Comparison of ENCODE assay signal across 8 cellular contexts in the genomic region with DNA sequence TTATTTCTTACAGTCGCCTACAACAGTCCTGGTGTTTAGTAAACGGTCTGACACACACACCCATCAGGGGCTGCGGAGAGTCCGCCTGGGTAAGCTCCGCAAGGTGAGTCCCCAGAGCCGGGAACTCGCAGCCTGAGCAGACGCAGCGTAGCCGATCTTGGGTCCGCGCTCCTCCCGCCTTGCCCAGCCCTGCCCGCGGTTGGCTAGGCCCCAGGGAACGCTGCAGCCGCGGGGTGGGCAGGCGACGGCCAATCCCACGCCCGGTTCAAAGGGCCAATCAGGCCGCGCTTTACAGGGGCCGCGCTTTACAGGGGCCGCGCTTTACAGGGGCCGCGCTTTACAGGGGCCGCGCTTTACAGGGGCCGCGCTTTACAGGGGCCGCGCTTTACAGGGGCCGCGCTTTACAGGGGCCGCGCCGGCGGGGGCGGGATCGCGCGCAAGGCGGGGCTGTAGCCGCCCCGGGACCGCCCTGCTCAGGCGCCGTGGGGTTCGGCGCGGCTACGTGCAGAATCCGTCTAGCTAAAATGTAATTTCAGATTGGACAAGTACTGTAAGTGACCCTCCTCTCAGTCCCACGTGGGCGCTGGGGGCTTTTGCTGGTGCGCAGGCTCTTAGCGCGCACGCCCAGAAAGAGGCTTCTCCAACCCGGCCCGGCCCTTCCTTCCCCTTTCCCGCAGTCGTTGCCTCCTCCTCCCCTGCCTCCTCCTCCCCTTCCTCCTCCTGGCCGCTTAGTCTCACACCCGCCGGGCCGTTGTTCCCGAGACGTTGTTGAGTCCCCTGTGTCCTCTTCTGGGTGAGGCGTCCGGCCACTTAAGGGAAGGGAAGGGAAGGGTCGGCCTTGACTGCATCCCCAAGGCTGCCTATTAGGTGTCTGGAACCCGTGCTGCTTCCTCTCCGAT. TPM values are rescaled to one million over a fixed set of nuclear protein-coding genes. Genes with fewer than 3 reads are reported as not detected.
DNase-seq lines count a peak whose midpoint lies in the region; ATAC-seq and TF ChIP-seq lines count a peak whose summit lies in the region.

A gene with protein sequence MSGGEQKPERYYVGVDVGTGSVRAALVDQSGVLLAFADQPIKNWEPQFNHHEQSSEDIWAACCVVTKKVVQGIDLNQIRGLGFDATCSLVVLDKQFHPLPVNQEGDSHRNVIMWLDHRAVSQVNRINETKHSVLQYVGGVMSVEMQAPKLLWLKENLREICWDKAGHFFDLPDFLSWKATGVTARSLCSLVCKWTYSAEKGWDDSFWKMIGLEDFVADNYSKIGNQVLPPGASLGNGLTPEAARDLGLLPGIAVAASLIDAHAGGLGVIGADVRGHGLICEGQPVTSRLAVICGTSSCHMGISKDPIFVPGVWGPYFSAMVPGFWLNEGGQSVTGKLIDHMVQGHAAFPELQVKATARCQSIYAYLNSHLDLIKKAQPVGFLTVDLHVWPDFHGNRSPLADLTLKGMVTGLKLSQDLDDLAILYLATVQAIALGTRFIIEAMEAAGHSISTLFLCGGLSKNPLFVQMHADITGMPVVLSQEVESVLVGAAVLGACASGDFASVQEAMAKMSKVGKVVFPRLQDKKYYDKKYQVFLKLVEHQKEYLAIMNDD (plus strand): TSS at position 737 of the 899 bp plus-strand sequence. CDS start 24,456 bp downstream, outside the sequence.

- peak; percentile 87 for ATAC-seq in GM18499 (IDR thresholded peaks at IDR 0.05; ENCODE audit: insufficient read depth, unreplicated experiment)
- peak; percentile 95 for ATAC-seq in HG02938 (IDR thresholded peaks at IDR 0.05; ENCODE audit: unreplicated experiment)

- H3K9me3 ChIP-seq in right atrium auricular region (no peaks in the 10 kb centered on the region), uterus (no peaks in the 10 kb centered on the region)

- H3K4me3 ChIP-seq in right atrium auricular region = peak within 1 kb of the TSS; percentile 37 to 59
- peak within 1 kb of the TSS; percentile 43 to 51 for H3K4me3 ChIP-seq in uterus

- intact Hi-C loops in uterus (cut with DNase I; ENCODE audit: low total_unique reads) = loop anchor here (10.0 kb wide), 1 partner anchor 58 kb away; no protein-coding TSS in a partner anchor

- H3K27ac ChIP-seq in right atrium auricular region = peak within 1 kb of the TSS; percentile 90 to 94
- H3K27ac ChIP-seq in uterus = peak within 1 kb of the TSS; percentile 96 to 99

- H3K4me1 ChIP-seq in right atrium auricular region = peaks cover 0 to 40% of the 10 kb centered on the region in 2 donors
- H3K4me1 ChIP-seq in uterus = no peaks in the 10 kb centered on the region

- TF ChIP-seq CTCF in right atrium auricular region (IDR thresholded peaks at IDR 0.05) = no peak
- TF ChIP-seq CTCF in uterus (IDR thresholded peaks at IDR 0.05) = peak in 1 of 4 experiments; percentile 29

- DNase-seq in NCI-H187 treated with DMSO at 0.1 percent for 48 hours (lab: John Stamatoyannopoulos, UW) (peak; percentile 45), T-helper 2 cell (peak; percentile 42 to 93 (median 59)), anterior cingulate cortex (lab: John Stamatoyannopoulos, UW) (peak; percentile 62 to 98 (median 91)), right atrium auricular region (ENCODE audit: low spot score) (peak; percentile 98), pulmonary artery endothelial cell (ENCODE audit: low read depth, low spot score) (peak; percentile 97), uterus (peak; percentile 96 to 98)

- peak; percentile 67 to 81 for TF ChIP-seq POLR2A in uterus (IDR thresholded peaks at IDR 0.05)

- no peaks in the 10 kb centered on the region for H3K36me3 ChIP-seq in right atrium auricular region
- H3K36me3 ChIP-seq in uterus = no peaks in the 10 kb centered on the region

- H3K27me3 ChIP-seq in right atrium auricular region (no peaks in the 10 kb centered on the region), uterus (no peaks in the 10 kb centered on the region)

RNA-seq across cellular contexts. Expression of the gene that starts here (rescaled TPM):
- total RNA-seq in right atrium auricular region = 10 to 100 TPM; 16.0 to 21.8 TPM
- total RNA-seq in pulmonary artery endothelial cell = 7.8 and 9.3 TPM in 2 replicates
- total RNA-seq in uterus = 100 to 1,000 TPM in 1 of 4 donors, 10 to 100 TPM in 3; 20.6 to 138 (median 32.8) TPM

Comparison
In these comparisons a context has a peak if more than half of its experiments do, and no peak if none do; other contexts are left out.
1. Peak in every context shown above with its lines: DNase-seq, ATAC-seq, H3K4me3 ChIP-seq and H3K27ac ChIP-seq.
2. DNase-seq: peak in every context shown above with its lines; median percentile 98 in right atrium auricular region; 97 in pulmonary artery endothelial cell; 97 in uterus; 91 in anterior cingulate cortex; 59 in T-helper 2 cell; 45 in NCI-H187 treated with DMSO at 0.1 percent for 48 hours.